ENCODE assay signal across 1 cellular context in genomic region chr7:44081266-44081748, GRCh38.
TF ChIP-seq lines count a peak whose summit lies in the region.

No MANE protein-coding gene starts in this region.

TF ChIP-seq in K562, 482 proteins besides CTCF, POLR2A, EP300 and RAD21 (continued from another document and continues in another):
- TF ChIP-seq AFF4 (CRISPR knock-in tag; IDR thresholded peaks at IDR 0.05) (no peak), MNT (conservative IDR thresholded peaks at IDR 0.05) (peak; percentile 88 to 94), NFE2 (IDR thresholded peaks at IDR 0.05; ENCODE audit: low read depth) (peak; percentile 30; the same call in 1 of the 2 replicates), NFIC (IDR thresholded peaks at IDR 0.05) (peak; percentile 94), ZNF449 (CRISPR knock-in tag; IDR thresholded peaks at IDR 0.05) (peak; percentile 71; the same call in 1 of the 2 replicates), RFX5 (IDR thresholded peaks at IDR 0.05; ENCODE audit: low read depth, low read length) (no peak), CCAR2 (IDR thresholded peaks at IDR 0.05; ENCODE audit: low read depth, low read length) (no peak), ZNF174 (CRISPR knock-in tag; IDR thresholded peaks at IDR 0.05) (no peak), HEY1 (CRISPR knock-in tag; IDR thresholded peaks at IDR 0.05; ENCODE audit: borderline replicate concordance) (0 out of 2 replicates have a peak, but pooled peaks have one; percentile 40), TAF1 (IDR thresholded peaks at IDR 0.05; ENCODE audit: control insufficient read depth, extremely low read depth, insufficient read depth, low read length, severe bottlenecking) (no peak), PHB2 (IDR thresholded peaks at IDR 0.05; ENCODE audit: low read depth) (peak; percentile 84), NCOA1 (IDR thresholded peaks at IDR 0.05; ENCODE audit: low read depth) (peak; percentile 68; the same call in 1 of the 2 replicates), ZNF609 (CRISPR knock-in tag; IDR thresholded peaks at IDR 0.05; ENCODE audit: borderline replicate concordance) (0 out of 2 replicates have a peak, but pooled peaks have one; percentile 62), STAG1 (CRISPR knock-in tag; IDR thresholded peaks at IDR 0.05; ENCODE audit: borderline replicate concordance) (no peak), TAL1 (IDR thresholded peaks at IDR 0.05) (peak; percentile 98), E2F8 (IDR thresholded peaks at IDR 0.05; ENCODE audit: low read depth, partially characterized antibody) (no peak), GATAD2A (IDR thresholded peaks at IDR 0.05) (no peak), TEAD2 (tag; IDR thresholded peaks at IDR 0.05) (0 out of 2 replicates have a peak, but pooled peaks have one; percentile 17), CGGBP1 (CRISPR knock-in tag; IDR thresholded peaks at IDR 0.05) (no peak), YY1 (IDR thresholded peaks at IDR 0.05; ENCODE audit: borderline replicate concordance in 1 of 3, control insufficient read depth in 1 of 3, extremely low read depth in 1 of 3, insufficient read depth in 3 of 3, insufficient read length in 1 of 3, insufficient replicate concordance in 2 of 3, low read depth in 1 of 3, low read length in 2 of 3) (peak; percentile 35 to 83 (median 59)), GTF2A2 (tag; IDR thresholded peaks at IDR 0.05) (no peak), KHSRP (IDR thresholded peaks at IDR 0.05) (peak; percentile 60; the same call in 1 of the 2 replicates), ZNF76 (CRISPR knock-in tag; IDR thresholded peaks at IDR 0.05; ENCODE audit: borderline replicate concordance) (no peak), DPF2 (IDR thresholded peaks at IDR 0.05) (peak; percentile 87), ZBTB11 (CRISPR knock-in tag; IDR thresholded peaks at IDR 0.05) (peak in 1 of 3 experiments; percentile 86; a peak in 2 of 6 replicates), SMAD1 (IDR thresholded peaks at IDR 0.05; ENCODE audit: low read depth, low read length, partially characterized antibody) (peak; percentile 62), ARID3A (IDR thresholded peaks at IDR 0.05; ENCODE audit: borderline replicate concordance, low read depth, low read length) (peak; percentile 64; the same call in 1 of the 2 replicates), SP1 (CRISPR knock-in tag; IDR thresholded peaks at IDR 0.05) (no peak), PHF20 (IDR thresholded peaks at IDR 0.05; ENCODE audit: partially characterized antibody) (no peak), PATZ1 (CRISPR knock-in tag; IDR thresholded peaks at IDR 0.05; ENCODE audit: borderline replicate concordance) (no peak), RAD51 (IDR thresholded peaks at IDR 0.05; ENCODE audit: borderline replicate concordance, low read depth) (peak; percentile 77; the same call in 1 of the 2 replicates), NFRKB (IDR thresholded peaks at IDR 0.05; ENCODE audit: low read depth) (no peak)
